Comparison of ENCODE assay signal across 8 cellular contexts in genomic region chr16:28846933-28847273, GRCh38. TPM values are rescaled to one million over a fixed set of nuclear protein-coding genes. Genes with fewer than 3 reads are reported as not detected.
A peak's percentile ranks its signal among the peaks of the same experiment; 100 is the strongest.
DNase-seq lines count a peak whose midpoint lies in the region.

No MANE protein-coding gene starts in this region.

- peak overlapping the region; percentile 54 to 85 for H3K4ac ChIP-seq in mesenchymal stem cell (ENCODE audit: low read depth in 1 of 2, low read length in 2 of 2)

- H3K27me3 ChIP-seq in MG63 (no peaks in the 10 kb centered on the region), mesenchymal stem cell (ENCODE audit: control insufficient read depth in 1 of 2, insufficient read depth in 1 of 2, low read length in 2 of 2) (no peaks in the 10 kb centered on the region)

- H2BK5ac ChIP-seq in mesenchymal stem cell (ENCODE audit: low read depth, low read length, poor library complexity, severe bottlenecking): no peak overlapping the region

- peak overlapping the region; percentile 94 for H3K4me2 ChIP-seq in mesenchymal stem cell (ENCODE audit: low read length, poor library complexity, severe bottlenecking)

- H3K27ac ChIP-seq in mesenchymal stem cell (ENCODE audit: low read length, poor library complexity, severe bottlenecking) (no peak overlapping the region), urinary bladder (ENCODE audit: low read depth) (peak overlapping the region; percentile 66)

- H3K4me3 ChIP-seq in MG63: peak overlapping the region; percentile 88
- peak overlapping the region; percentile 78 to 100 for H3K4me3 ChIP-seq in mesenchymal stem cell (ENCODE audit: insufficient read depth in 1 of 2, low read depth in 1 of 2, low read length in 2 of 2)
- H3K4me3 ChIP-seq in urinary bladder (ENCODE audit: low read depth, low read length): peak overlapping the region; percentile 63

- H2BK15ac ChIP-seq in mesenchymal stem cell (ENCODE audit: low read depth, poor library complexity, severe bottlenecking): peak overlapping the region; percentile 36

- peaks cover 39% of the 10 kb centered on the region for H3K36me3 ChIP-seq in MG63
- peaks cover 33% of the 10 kb centered on the region in 2 experiments for H3K36me3 ChIP-seq in mesenchymal stem cell (ENCODE audit: control insufficient read depth in 1 of 2, insufficient read depth in 2 of 2, low read depth in 1 of 2, low read length in 2 of 2)
- peaks cover 4% of the 10 kb centered on the region for H3K36me3 ChIP-seq in urinary bladder (ENCODE audit: insufficient read depth)

- H4K8ac ChIP-seq in mesenchymal stem cell (ENCODE audit: low read length): peak overlapping the region; percentile 97

- H3K4me1 ChIP-seq in mesenchymal stem cell (ENCODE audit: control insufficient read depth, insufficient read depth, low read depth, low read length) (peaks cover 15% of the 10 kb centered on the region), urinary bladder (ENCODE audit: insufficient read depth) (no peaks in the 10 kb centered on the region)

- DNase-seq in NCI-H146 (lab: John Stamatoyannopoulos, UW) (peak; percentile 50), NCI-H146 treated with DMSO at 0.1 percent for 48 hours (lab: John Stamatoyannopoulos, UW; ENCODE audit: unreplicated experiment) (no peak), MG63 (peak; percentile 30), cerebellum (ENCODE audit: low spot score) (peak; percentile 15), mesenchymal stem cell (no peak), NCI-H1105 (lab: John Stamatoyannopoulos, UW) (no peak)
- no peak for DNase-seq in stimulated activated CD4-positive, alpha-beta T cell treated with anti-CD3 and anti-CD28 coated beads, Interleukin-15, amount 100 ng/mL, for 24 hours

- H2AK5ac ChIP-seq in mesenchymal stem cell (ENCODE audit: low read length, severe bottlenecking): peak overlapping the region; percentile 70

- H2BK120ac ChIP-seq in mesenchymal stem cell (ENCODE audit: low read depth, low read length): peak overlapping the region; percentile 54

- WGBS in mesenchymal stem cell: 56% methylated on average over 4 of the region's 5 CpGs
- 23% methylated on average over 5 of the region's 5 CpGs for WGBS in urinary bladder

- H3K9ac ChIP-seq in mesenchymal stem cell (ENCODE audit: low read length): peak overlapping the region; percentile 98

- peak overlapping the region in 1 of 2 experiments; percentile 38 for H3K14ac ChIP-seq in mesenchymal stem cell (ENCODE audit: low read length in 2 of 2)

- no peak overlapping the region for H3K23ac ChIP-seq in mesenchymal stem cell (ENCODE audit: low read length in 2 of 2)

- H3K9me3 ChIP-seq in MG63 (no peaks in the 10 kb centered on the region), mesenchymal stem cell (ENCODE audit: control insufficient read depth, low read length) (no peaks in the 10 kb centered on the region)

- no peak overlapping the region for H2BK12ac ChIP-seq in mesenchymal stem cell (ENCODE audit: low read length in 2 of 2)

- peak overlapping the region; percentile 34 to 54 for H3K18ac ChIP-seq in mesenchymal stem cell (ENCODE audit: low read depth in 1 of 2, low read length in 2 of 2)

- peaks cover 34% of the 10 kb centered on the region for H3K79me1 ChIP-seq in mesenchymal stem cell (replicated peaks; ENCODE audit: low read length, poor library complexity, severe bottlenecking)

- H4K91ac ChIP-seq in mesenchymal stem cell (ENCODE audit: low read length): peak overlapping the region; percentile 78

- peak overlapping the region; percentile 72 for H2AFZ ChIP-seq in mesenchymal stem cell (ENCODE audit: low read depth, low read length)

RNA-seq across cellular contexts. Expression of gene TUFM, which starts 0.8 kb away (rescaled TPM):
- 136 and 169 TPM in 2 replicates for total RNA-seq in MG63 (2014; rRNA removed; shearing (Covaris generic); ENCODE audit: low replicate concordance)
- total RNA-seq in cerebellum (43.1 TPM), urinary bladder (44.4 TPM)
- polyA plus RNA-seq in mesenchymal stem cell (2013, experiment 1 of 2): 102 TPM
- 104 TPM for polyA plus RNA-seq in mesenchymal stem cell (2013, experiment 2 of 2)
- 148 TPM for polyA plus RNA-seq in urinary bladder

RNA-seq across cellular contexts. Expression of gene SH2B1, which starts 16.7 kb away (rescaled TPM):
- 18.4 and 21.0 TPM in 2 replicates for total RNA-seq in MG63 (2014; rRNA removed; shearing (Covaris generic); ENCODE audit: low replicate concordance)
- total RNA-seq in cerebellum (14.4 TPM), urinary bladder (7.5 TPM)
- 29.1 TPM for polyA plus RNA-seq in mesenchymal stem cell (2013, experiment 1 of 2)
- 28.9 TPM for polyA plus RNA-seq in mesenchymal stem cell (2013, experiment 2 of 2)
- polyA plus RNA-seq in urinary bladder: 52.8 TPM

RNA-seq across cellular contexts. Expression of gene ATXN2L, which starts 24.1 kb away (rescaled TPM):
- total RNA-seq in MG63 (2014; rRNA removed; shearing (Covaris generic); ENCODE audit: low replicate concordance): 17.3 and 18.7 TPM in 2 replicates
- total RNA-seq in cerebellum (47.1 TPM), urinary bladder (35.9 TPM)
- 139 TPM for polyA plus RNA-seq in mesenchymal stem cell (2013, experiment 1 of 2)
- polyA plus RNA-seq in mesenchymal stem cell (2013, experiment 2 of 2): 131 TPM
- 69.8 TPM for polyA plus RNA-seq in urinary bladder

RNA-seq across cellular contexts. Expression of gene ATP2A1, which starts 31.4 kb away (rescaled TPM):
- total RNA-seq in MG63 (2014; rRNA removed; shearing (Covaris generic); ENCODE audit: low replicate concordance): 0.10 TPM in 1 of 2 replicates, not detected in the other
- total RNA-seq in cerebellum (0.18 TPM), urinary bladder (2.9 TPM)
- polyA plus RNA-seq in mesenchymal stem cell (2013, experiment 1 of 2): 0.54 TPM
- polyA plus RNA-seq in mesenchymal stem cell (2013, experiment 2 of 2): 0.42 TPM
- polyA plus RNA-seq in urinary bladder: 0.42 TPM

Comparison
In these comparisons a context has a peak if more than half of its experiments do, and no peak if none do; other contexts are left out.
1. DNase-seq: peak in NCI-H146 (single experiment), MG63 (single experiment) and cerebellum (single experiment); none in NCI-H146 treated with DMSO at 0.1 percent for 48 hours (single experiment), mesenchymal stem cell (single experiment), stimulated activated CD4-positive, alpha-beta T cell treated with anti-CD3 and anti-CD28 coated beads, Interleukin-15, amount 100 ng/mL, for 24 hours (single experiment) and NCI-H1105 (single experiment).
2. Peak in every context shown above with its lines, with median percentiles within 50 percentile points of each other: H3K4me3 ChIP-seq.